ENCODE assay signal across 11 cellular contexts in genomic region chr9:120478208-120478607, GRCh38.
DNase-seq lines count a peak whose midpoint lies in the region; ATAC-seq and TF ChIP-seq lines count a peak whose summit lies in the region.
"Had no signal": no experiment of that assay in that cellular context is flagged by ENCODE, and none has a peak within 500 bp of the region (broad histone marks: within the 10 kb centered on the region; RNA-seq: fewer than 3 reads in every experiment).

No MANE protein-coding gene starts in this region.

- POLR2A ChIA-PET in activated naive CD8-positive, alpha-beta T cell treated with anti-CD3 and anti-CD28 coated beads, Interleukin-2, amount 10 ng/mL, durations not matched to agents 7 days and 5 days (lab: Charles Lee): no interaction called here

- no peak overlapping the region for H3K9ac ChIP-seq in subcutaneous abdominal adipose tissue (ENCODE audit: low read length in 5 of 5)
- H3K9ac ChIP-seq: neural progenitor cell had no signal

- no peaks in the 10 kb centered on the region for H3K9me3 ChIP-seq in subcutaneous abdominal adipose tissue (ENCODE audit: control insufficient read depth in 5 of 5, low read length in 5 of 5)

- no peaks in the 10 kb centered on the region for H3K27me3 Mint-ChIP-seq in activated naive CD8-positive, alpha-beta T cell treated with anti-CD3 and anti-CD28 coated beads, Interleukin-2, amount 10 ng/mL, durations not matched to agents 7 days and 5 days
- H3K27me3 Mint-ChIP-seq in activated naive CD8-positive, alpha-beta T cell treated with anti-CD3 and anti-CD28 coated beads for 36 hours: no peaks in the 10 kb centered on the region
- H3K27me3 Mint-ChIP-seq: dendritic cell treated with granulocyte-macrophage colony-stimulating factor and Interleukin-4, amounts not matched to agents 40 ng/mL and 50 ng/mL, for 4 days had no signal

- H3K4me3 Mint-ChIP-seq in activated naive CD8-positive, alpha-beta T cell treated with anti-CD3 and anti-CD28 coated beads, Interleukin-2, amount 10 ng/mL, durations not matched to agents 7 days and 5 days: no peak overlapping the region
- no peak overlapping the region for H3K4me3 Mint-ChIP-seq in activated naive CD8-positive, alpha-beta T cell treated with anti-CD3 and anti-CD28 coated beads for 36 hours
- H3K4me3 Mint-ChIP-seq: dendritic cell treated with granulocyte-macrophage colony-stimulating factor and Interleukin-4, amounts not matched to agents 40 ng/mL and 50 ng/mL, for 4 days; neural progenitor cell had no signal

- H3K4me1 ChIP-seq in subcutaneous abdominal adipose tissue (ENCODE audit: control insufficient read depth in 5 of 5, insufficient read depth in 5 of 5, low read length in 5 of 5): peaks cover 2 to 43% (median 38%) of the 10 kb centered on the region in 5 donors
- H3K4me1 ChIP-seq: neural progenitor cell had no signal

- H3K9me3 Mint-ChIP-seq in activated naive CD8-positive, alpha-beta T cell treated with anti-CD3 and anti-CD28 coated beads, Interleukin-2, amount 10 ng/mL, durations not matched to agents 7 days and 5 days: no peaks in the 10 kb centered on the region
- no peaks in the 10 kb centered on the region for H3K9me3 Mint-ChIP-seq in activated naive CD8-positive, alpha-beta T cell treated with anti-CD3 and anti-CD28 coated beads for 36 hours
- H3K9me3 Mint-ChIP-seq: dendritic cell treated with granulocyte-macrophage colony-stimulating factor and Interleukin-4, amounts not matched to agents 40 ng/mL and 50 ng/mL, for 4 days; neural progenitor cell had no signal

- no peak for TF ChIP-seq CTCF in fibroblast of the aortic adventitia (IDR thresholded peaks at IDR 0.05; ENCODE audit: insufficient read depth, low read length)

- H3K36me3 ChIP-seq in subcutaneous abdominal adipose tissue (ENCODE audit: control insufficient read depth in 5 of 5, insufficient read depth in 5 of 5, low read length in 5 of 5): peaks cover 0 to 35% (median 16%) of the 10 kb centered on the region in 5 donors
- H3K36me3 ChIP-seq: neural progenitor cell had no signal

- DNase-seq in activated naive CD8-positive, alpha-beta T cell treated with anti-CD3 and anti-CD28 coated beads, Interleukin-2, amount 10 ng/mL, durations not matched to agents 7 days and 5 days: no peak
- no peak for DNase-seq in activated naive CD8-positive, alpha-beta T cell treated with anti-CD3 and anti-CD28 coated beads for 36 hours
- DNase-seq in SKM-1 (lab: John Stamatoyannopoulos, UW; ENCODE audit: unreplicated experiment) (peak; percentile 25), fibroblast of the aortic adventitia (ENCODE audit: low read depth) (peak; percentile 29), NCI-H1417 (lab: John Stamatoyannopoulos, UW) (no peak)
- DNase-seq: stimulated activated CD4-positive, alpha-beta T cell treated with anti-CD3 and anti-CD28 coated beads, Interleukin-15, amount 100 ng/mL, for 24 hours had no signal

- peaks cover 10% of the 10 kb centered on the region for H3K36me3 Mint-ChIP-seq in activated naive CD8-positive, alpha-beta T cell treated with anti-CD3 and anti-CD28 coated beads, Interleukin-2, amount 10 ng/mL, durations not matched to agents 7 days and 5 days
- H3K36me3 Mint-ChIP-seq in activated naive CD8-positive, alpha-beta T cell treated with anti-CD3 and anti-CD28 coated beads for 36 hours: peaks cover 20% of the 10 kb centered on the region

- H3K27ac ChIP-seq in subcutaneous abdominal adipose tissue (ENCODE audit: low read depth, low read length): peak overlapping the region; percentile 84
- H3K27ac ChIP-seq: neural progenitor cell had no signal

- no peak for ATAC-seq in activated naive CD8-positive, alpha-beta T cell treated with anti-CD3 and anti-CD28 coated beads, Interleukin-2, amount 10 ng/mL, durations not matched to agents 7 days and 5 days (ENCODE audit: low read depth)
- ATAC-seq in HG03025 (IDR thresholded peaks at IDR 0.05; ENCODE audit: low FRiP score, unreplicated experiment) (no peak), GM18861 (IDR thresholded peaks at IDR 0.05; ENCODE audit: unreplicated experiment) (no peak)

- H3K4me1 Mint-ChIP-seq in activated naive CD8-positive, alpha-beta T cell treated with anti-CD3 and anti-CD28 coated beads, Interleukin-2, amount 10 ng/mL, durations not matched to agents 7 days and 5 days: peaks cover 5% of the 10 kb centered on the region
- H3K4me1 Mint-ChIP-seq in activated naive CD8-positive, alpha-beta T cell treated with anti-CD3 and anti-CD28 coated beads for 36 hours: no peaks in the 10 kb centered on the region
- H3K4me1 Mint-ChIP-seq: neural progenitor cell had no signal

- H3K27ac Mint-ChIP-seq in activated naive CD8-positive, alpha-beta T cell treated with anti-CD3 and anti-CD28 coated beads, Interleukin-2, amount 10 ng/mL, durations not matched to agents 7 days and 5 days: peak overlapping the region; percentile 35
- H3K27ac Mint-ChIP-seq in activated naive CD8-positive, alpha-beta T cell treated with anti-CD3 and anti-CD28 coated beads for 36 hours: no peak overlapping the region
- H3K27ac Mint-ChIP-seq: dendritic cell treated with granulocyte-macrophage colony-stimulating factor and Interleukin-4, amounts not matched to agents 40 ng/mL and 50 ng/mL, for 4 days; neural progenitor cell had no signal

- H3K4me3 ChIP-seq in fibroblast of the aortic adventitia (ENCODE audit: low read depth, low read length) (no peak overlapping the region), subcutaneous abdominal adipose tissue (ENCODE audit: low read depth in 1 of 5, low read length in 5 of 5) (no peak overlapping the region)
- H3K4me3 ChIP-seq: neural progenitor cell had no signal

- H3K27me3 ChIP-seq in subcutaneous abdominal adipose tissue (ENCODE audit: control insufficient read depth in 5 of 5, insufficient read depth in 4 of 5, low read length in 5 of 5): no peaks in the 10 kb centered on the region
- H3K27me3 ChIP-seq: neural progenitor cell had no signal

Comparison
In these comparisons a context has a peak if more than half of its experiments do, and no peak if none do; other contexts are left out.
1. DNase-seq: peak in SKM-1 (single experiment) and fibroblast of the aortic adventitia (single experiment); none in activated naive CD8-positive, alpha-beta T cell treated with anti-CD3 and anti-CD28 coated beads, Interleukin-2, amount 10 ng/mL, durations not matched to agents 7 days and 5 days (single experiment), activated naive CD8-positive, alpha-beta T cell treated with anti-CD3 and anti-CD28 coated beads for 36 hours (single experiment) and NCI-H1417 (0 of 3).